ENCODE assay signal across 1 cellular context in the genomic region with DNA sequence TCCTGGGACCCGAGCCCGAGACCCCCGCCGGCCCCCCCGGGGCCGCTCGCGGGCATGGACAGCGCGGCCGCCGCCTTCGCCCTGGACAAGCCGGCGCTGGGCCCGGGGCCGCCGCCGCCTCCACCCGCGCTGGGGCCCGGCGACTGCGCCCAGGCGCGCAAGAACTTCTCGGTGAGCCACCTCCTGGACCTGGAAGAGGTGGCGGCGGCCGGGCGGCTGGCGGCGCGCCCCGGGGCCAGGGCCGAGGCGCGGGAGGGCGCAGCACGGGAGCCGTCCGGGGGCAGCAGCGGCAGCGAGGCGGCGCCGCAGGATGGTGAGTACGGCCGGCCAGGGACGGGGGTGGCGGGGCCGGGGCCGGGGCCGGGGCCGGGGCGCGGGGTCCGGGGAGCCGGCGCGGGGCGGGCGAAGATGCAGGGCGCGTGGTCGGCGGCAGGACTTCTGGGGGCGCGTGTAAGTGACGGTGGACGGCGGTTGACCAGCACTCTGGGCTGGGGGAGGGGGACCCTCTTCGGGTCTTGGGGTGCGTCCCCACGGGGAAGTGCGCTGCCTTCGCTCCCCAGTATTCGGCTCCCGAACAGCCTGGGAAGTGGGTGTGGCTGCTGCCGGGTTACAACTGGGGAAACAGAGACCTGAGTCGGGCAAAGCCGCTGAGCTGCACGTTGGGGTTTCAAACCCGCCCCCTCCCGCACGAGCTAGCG.
TF ChIP-seq lines count a peak whose summit lies in the region.

No MANE protein-coding gene starts in this region.

TF ChIP-seq in SK-N-SH, 30 proteins besides CTCF, POLR2A, EP300 and RAD21 (continued from another document):
- TF ChIP-seq, protein P1, sequence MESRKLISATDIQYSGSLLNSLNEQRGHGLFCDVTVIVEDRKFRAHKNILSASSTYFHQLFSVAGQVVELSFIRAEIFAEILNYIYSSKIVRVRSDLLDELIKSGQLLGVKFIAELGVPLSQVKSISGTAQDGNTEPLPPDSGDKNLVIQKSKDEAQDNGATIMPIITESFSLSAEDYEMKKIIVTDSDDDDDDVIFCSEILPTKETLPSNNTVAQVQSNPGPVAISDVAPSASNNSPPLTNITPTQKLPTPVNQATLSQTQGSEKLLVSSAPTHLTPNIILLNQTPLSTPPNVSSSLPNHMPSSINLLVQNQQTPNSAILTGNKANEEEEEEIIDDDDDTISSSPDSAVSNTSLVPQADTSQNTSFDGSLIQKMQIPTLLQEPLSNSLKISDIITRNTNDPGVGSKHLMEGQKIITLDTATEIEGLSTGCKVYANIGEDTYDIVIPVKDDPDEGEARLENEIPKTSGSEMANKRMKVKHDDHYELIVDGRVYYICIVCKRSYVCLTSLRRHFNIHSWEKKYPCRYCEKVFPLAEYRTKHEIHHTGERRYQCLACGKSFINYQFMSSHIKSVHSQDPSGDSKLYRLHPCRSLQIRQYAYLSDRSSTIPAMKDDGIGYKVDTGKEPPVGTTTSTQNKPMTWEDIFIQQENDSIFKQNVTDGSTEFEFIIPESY (IDR thresholded peaks at IDR 0.05; ENCODE audit: borderline replicate concordance, low read depth), result no peak
- TF ChIP-seq YY1 (IDR thresholded peaks at IDR 0.05; ENCODE audit: low read depth) (no peak), NFIC (IDR thresholded peaks at IDR 0.05; ENCODE audit: borderline replicate concordance) (no peak)
